In the genomic region with DNA sequence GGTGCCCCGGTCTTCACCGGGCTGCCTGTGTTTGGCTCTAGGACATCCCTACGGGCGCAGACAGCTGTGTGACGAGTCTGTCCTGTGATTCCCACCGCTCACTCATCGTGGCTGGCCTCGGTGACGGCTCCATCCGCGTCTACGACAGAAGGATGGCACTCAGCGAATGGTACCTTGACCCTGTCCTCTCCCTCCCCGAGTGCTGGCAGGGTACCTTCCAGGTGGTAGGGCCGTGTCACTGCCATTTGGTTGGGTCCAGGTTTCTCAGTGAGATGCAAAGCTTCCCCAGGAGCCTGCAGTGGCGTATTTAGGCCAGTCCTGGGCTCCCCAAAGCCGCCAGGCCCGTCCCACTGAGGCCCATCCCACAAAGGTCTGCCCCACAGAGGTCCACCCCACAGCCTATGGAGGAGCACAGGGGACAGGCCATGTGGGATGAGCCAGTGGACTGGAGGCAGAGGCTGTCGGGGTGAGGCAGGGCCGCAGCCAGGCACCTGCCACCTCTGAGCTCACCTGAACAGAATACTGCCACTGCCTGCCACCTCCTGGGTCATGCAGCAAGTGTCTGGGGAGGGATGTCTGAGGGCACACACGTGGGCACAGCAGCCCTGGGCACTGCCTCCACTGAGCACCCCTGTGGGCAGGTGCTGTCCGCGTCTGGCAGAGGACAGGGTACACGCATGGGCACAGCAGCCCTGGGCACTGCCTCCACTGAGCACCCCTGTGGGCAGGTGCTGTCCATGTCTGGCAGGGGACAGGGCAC, we compare ENCODE assay signal across 14 cellular contexts. TPM values are rescaled to one million over a fixed set of nuclear protein-coding genes. Genes with fewer than 3 reads are reported as not detected.
DNase-seq lines count a peak whose midpoint lies in the region; ATAC-seq, FAIRE-seq and TF ChIP-seq lines count a peak whose summit lies in the region.
"Had no signal": no experiment of that assay in that cellular context is flagged by ENCODE, and none has a peak within 500 bp of the region (broad histone marks: within the 10 kb centered on the region; RNA-seq: fewer than 3 reads in every experiment).

No MANE protein-coding gene starts in this region.

- no peak overlapping the region for H2AFZ ChIP-seq in HCT116 (ENCODE audit: low read depth, low read length, poor library complexity, severe bottlenecking)

- no peaks in the 10 kb centered on the region for H4K20me1 ChIP-seq in HCT116 (ENCODE audit: insufficient read depth)

- H3K4me1 ChIP-seq in HCT116 (ENCODE audit: control insufficient read depth in 1 of 2, insufficient read depth in 2 of 2, low read length in 2 of 2) (no peaks in the 10 kb centered on the region; a peak in 1 of 4 replicates), kidney (ENCODE audit: control insufficient read depth in 1 of 2, insufficient read depth in 1 of 2, low read depth in 1 of 2, low read length in 2 of 2) (no peaks in the 10 kb centered on the region), skeletal muscle tissue (ENCODE audit: control insufficient read depth in 3 of 3, insufficient read depth in 3 of 3, low read length in 3 of 3) (peaks cover 35 to 41% (median 39%) of the 10 kb centered on the region in 3 donors)

- H3K79me2 ChIP-seq in HCT116 (ENCODE audit: insufficient read depth, low read length) = no peaks in the 10 kb centered on the region

- POLR2A ChIA-PET in HCT116 (lab: Charles Lee) = no interaction called here

- H3K9me3 ChIP-seq in HCT116 (ENCODE audit: control insufficient read depth in 1 of 2, insufficient read depth in 1 of 2, low read depth in 1 of 2, low read length in 2 of 2) (no peaks in the 10 kb centered on the region), kidney (ENCODE audit: control insufficient read depth in 1 of 2, low read length in 2 of 2) (no peaks in the 10 kb centered on the region), skeletal muscle tissue (ENCODE audit: control insufficient read depth in 3 of 3, low read length in 3 of 3) (no peaks in the 10 kb centered on the region)
- H3K9me3 ChIP-seq: mucosa of descending colon had no signal

- no peak for TF ChIP-seq CTCF in HCT116 (IDR thresholded peaks at IDR 0.05 in 2 of 3, conservative IDR thresholded peaks at IDR 0.05 in 1 of 3; ENCODE audit: borderline replicate concordance in 1 of 3, insufficient read depth in 1 of 3, low read depth in 2 of 3, low read length in 2 of 3)
- TF ChIP-seq CTCF in chondrocyte (IDR thresholded peaks at IDR 0.05) = no peak
- no peak for TF ChIP-seq CTCF in kidney (IDR thresholded peaks at IDR 0.05; ENCODE audit: borderline replicate concordance, extremely low read depth, insufficient read depth)

- no peaks in the 10 kb centered on the region for H3K9me3 Mint-ChIP-seq in chondrocyte (ENCODE audit: low read depth)
- H3K9me3 Mint-ChIP-seq: activated T-helper 1 cell treated with anti-CD3 and anti-CD28 coated beads, Interleukin-12 subunit alpha, Interleukin-12 subunit beta, Interleukin-2, Interleukin-4 antibody, amounts not matched to agents 30 ng/mL and 10 ng/mL and 1 ng/mL, durations not matched to agents 14 hours and 24 hours and 36 hours had no signal

- H3K36me3 Mint-ChIP-seq in chondrocyte (ENCODE audit: low read depth) = peaks cover 7% of the 10 kb centered on the region

- H3K27me3 Mint-ChIP-seq in chondrocyte (ENCODE audit: low read depth) = no peaks in the 10 kb centered on the region

- intact Hi-C loops in HCT116 (cut with micrococcal nuclease) (no loop called here), kidney (cut with DNase I) (loop anchor here (10.0 kb wide), 1 partner anchor 535 kb away; no protein-coding TSS in a partner anchor)

- RAD21 ChIA-PET in HCT116 (lab: Charles Lee; ENCODE audit: low non-redundant PET in 1 of 2, low total read pairs in 2 of 2, uncharacterized antibody in 2 of 2, unreplicated experiment in 2 of 2) = no interaction called here

- no peak for DNase-seq in HCT116 (ENCODE audit: low read depth, low spot score)
- peak; percentile 77 for DNase-seq in chondrocyte (ENCODE audit: low spot score)
- DNase-seq in kidney = peak; percentile 64
- no peak for DNase-seq in ecto neural progenitor cell (ENCODE audit: low spot score)
- no peak for DNase-seq in SIG-M5 (lab: John Stamatoyannopoulos, UW)
- DNase-seq in NCI-H1092 (lab: John Stamatoyannopoulos, UW) = no peak
- DNase-seq: activated CD4-positive, alpha-beta T cell treated with anti-CD3 and anti-CD28 coated beads, Interleukin-2, amount 50 U/mL, for 48 hours; foreskin melanocyte; stimulated activated CD4-positive, alpha-beta T cell treated with anti-CD3 and anti-CD28 coated beads, Interleukin-2, amount 100 ng/mL, for 48 hours had no signal

- H3K4me3 ChIP-seq in HCT116 (replicated peaks in 1 of 2; ENCODE audit: low read depth in 1 of 2, low read length in 2 of 2) = no peak overlapping the region
- no peak overlapping the region for H3K4me3 ChIP-seq in kidney (ENCODE audit: low read length in 2 of 2)
- peak overlapping the region; percentile 15 to 45 (median 42) for H3K4me3 ChIP-seq in skeletal muscle tissue (ENCODE audit: low read length in 3 of 3)
- H3K4me3 ChIP-seq: mucosa of descending colon had no signal

- FAIRE-seq in kidney (lab: Jason Lieb, UNC) = no peak
- FAIRE-seq: G401.6 had no signal

- H3K36me3 ChIP-seq in HCT116 (ENCODE audit: control insufficient read depth in 1 of 2, insufficient read depth in 2 of 2, low read length in 2 of 2) = no peaks in the 10 kb centered on the region; a peak in 1 of 4 replicates
- no peaks in the 10 kb centered on the region for H3K36me3 ChIP-seq in kidney (ENCODE audit: control insufficient read depth in 1 of 2, insufficient read depth in 2 of 2, low read length in 2 of 2)
- H3K36me3 ChIP-seq in skeletal muscle tissue (ENCODE audit: control insufficient read depth in 3 of 3, insufficient read depth in 3 of 3, low read length in 3 of 3) = peaks cover 3 to 4% (median 4%) of the 10 kb centered on the region in 3 donors

- CTCF ChIA-PET in HCT116 (lab: Charles Lee) = no interaction called here

- no peaks in the 10 kb centered on the region for H3K9me2 ChIP-seq in HCT116 (ENCODE audit: insufficient read depth)

- no TSS peak for BruUV-seq in HCT116 (replicated peaks; lab: Mats Ljungman, UMichigan)

- H3K4me2 ChIP-seq in HCT116 (ENCODE audit: low read length) = no peak overlapping the region

- H3K27ac ChIP-seq in HCT116 (ENCODE audit: low read depth, low read length) (peak overlapping the region; percentile 22; the same call in 1 of the 2 replicates), kidney (ENCODE audit: low read depth in 2 of 2, low read length in 2 of 2) (no peak overlapping the region), skeletal muscle tissue (ENCODE audit: low read depth, low read length) (peak overlapping the region; percentile 85)

- peaks cover 24% of the 10 kb centered on the region for H3K4me1 Mint-ChIP-seq in chondrocyte (ENCODE audit: low read depth)

- no peaks in the 10 kb centered on the region for H3K27me3 ChIP-seq in HCT116 (ENCODE audit: insufficient read depth, low read length)
- H3K27me3 ChIP-seq in skeletal muscle tissue (ENCODE audit: control insufficient read depth in 3 of 3, insufficient read depth in 3 of 3, low read length in 3 of 3) = no peaks in the 10 kb centered on the region

- no peak overlapping the region for H3K4me3 Mint-ChIP-seq in chondrocyte (ENCODE audit: unreplicated experiment)
- H3K4me3 Mint-ChIP-seq: activated T-helper 1 cell treated with anti-CD3 and anti-CD28 coated beads, Interleukin-12 subunit alpha, Interleukin-12 subunit beta, Interleukin-2, Interleukin-4 antibody, amounts not matched to agents 30 ng/mL and 10 ng/mL and 1 ng/mL, durations not matched to agents 14 hours and 24 hours and 36 hours had no signal

- TF ChIP-seq RAD21 in HCT116 (IDR thresholded peaks at IDR 0.05; ENCODE audit: low read depth) = no peak

- H3K9ac ChIP-seq in HCT116 (ENCODE audit: low read length) (no peak overlapping the region), kidney (ENCODE audit: low read length in 2 of 2) (no peak overlapping the region), skeletal muscle tissue (ENCODE audit: low read depth in 1 of 3, low read length in 3 of 3) (peak overlapping the region; percentile 62 to 75 (median 65))

- ATAC-seq in HCT116 = no peak
- ATAC-seq in GM18858 (IDR thresholded peaks at IDR 0.05; ENCODE audit: unreplicated experiment) = no peak

- TF ChIP-seq POLR2A in HCT116 (IDR thresholded peaks at IDR 0.05; ENCODE audit: borderline replicate concordance, extremely low read depth, insufficient read depth, insufficient read length) = no peak

- no peak overlapping the region for H3K27ac Mint-ChIP-seq in chondrocyte (ENCODE audit: unreplicated experiment)
- H3K27ac Mint-ChIP-seq: activated T-helper 1 cell treated with anti-CD3 and anti-CD28 coated beads, Interleukin-12 subunit alpha, Interleukin-12 subunit beta, Interleukin-2, Interleukin-4 antibody, amounts not matched to agents 30 ng/mL and 10 ng/mL and 1 ng/mL, durations not matched to agents 14 hours and 24 hours and 36 hours had no signal

TF ChIP-seq in HCT116, 20 proteins besides CTCF, POLR2A, EP300 and RAD21:
- TF ChIP-seq, protein P1, sequence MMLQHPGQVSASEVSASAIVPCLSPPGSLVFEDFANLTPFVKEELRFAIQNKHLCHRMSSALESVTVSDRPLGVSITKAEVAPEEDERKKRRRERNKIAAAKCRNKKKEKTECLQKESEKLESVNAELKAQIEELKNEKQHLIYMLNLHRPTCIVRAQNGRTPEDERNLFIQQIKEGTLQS (IDR thresholded peaks at IDR 0.05) = no peak
- no peak for TF ChIP-seq ZNF274 (IDR thresholded peaks at IDR 0.05; ENCODE audit: low read depth, low read length)
- TF ChIP-seq JUND (IDR thresholded peaks at IDR 0.05) = no peak
- no peak for TF ChIP-seq EGR1 (IDR thresholded peaks at IDR 0.05; ENCODE audit: low read depth)

RNA-seq across cellular contexts. Expression of a gene that starts 31.4 kb away (rescaled TPM):
- total RNA-seq in HCT116 (2021; ENCODE audit: unreplicated experiment) = 22.0 TPM
- 14.7 and 15.2 TPM in 2 replicates for polyA plus RNA-seq in HCT116 (2012)
- total RNA-seq in chondrocyte = 27.6 to 33.0 TPM (median 28.4 TPM) in 3 replicates
- 28.0 TPM for total RNA-seq in kidney
- polyA plus RNA-seq in kidney (ENCODE audit: insufficient read depth, low read depth, low replicate concordance) = 34.1 TPM
- total RNA-seq in skeletal muscle tissue = 12.5 TPM

Comparison
In these comparisons a context has a peak if more than half of its experiments do, and no peak if none do; other contexts are left out.
1. DNase-seq: peak in chondrocyte (single experiment) and kidney (single experiment); none in HCT116 (single experiment), ecto neural progenitor cell (single experiment), SIG-M5 (single experiment) and NCI-H1092 (single experiment).
2. H3K27ac ChIP-seq: peak in HCT116 (single experiment) and skeletal muscle tissue (single experiment); none in kidney (0 of 2).
3. H3K4me3 ChIP-seq: peak in skeletal muscle tissue (3 of 3); none in HCT116 (0 of 2) and kidney (0 of 2).
4. H3K9ac ChIP-seq: peak in skeletal muscle tissue (3 of 3); none in HCT116 (single experiment) and kidney (0 of 2).